Comparison of ENCODE assay signal across 11 cellular contexts in the genomic region with DNA sequence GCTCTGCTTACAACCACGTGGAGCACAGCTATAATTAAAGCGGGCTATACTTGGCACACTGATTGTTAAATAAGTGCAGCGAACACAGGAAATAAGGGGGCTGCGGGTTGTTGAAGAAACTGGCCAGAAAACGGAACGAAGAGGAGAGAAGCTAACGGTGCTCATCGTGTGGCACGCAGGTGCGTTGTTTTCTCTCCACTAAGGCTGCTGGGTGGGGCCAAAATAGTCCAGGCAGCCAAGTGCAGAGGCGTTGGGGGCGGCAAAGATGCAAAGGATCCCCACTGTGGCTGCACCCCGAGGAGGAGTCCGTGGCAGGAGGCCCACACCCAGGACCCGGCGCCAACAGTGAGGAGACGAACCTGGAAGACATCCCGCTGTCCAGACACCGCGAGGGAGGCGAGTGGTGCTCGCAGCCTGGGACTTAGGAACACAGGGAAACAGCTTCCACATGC. TPM values are rescaled to one million over a fixed set of nuclear protein-coding genes. Genes with fewer than 3 reads are reported as not detected.
DNase-seq lines count a peak whose midpoint lies in the region; ATAC-seq and TF ChIP-seq lines count a peak whose summit lies in the region.
"Had no signal": no experiment of that assay in that cellular context is flagged by ENCODE, and none has a peak within 500 bp of the region (broad histone marks: within the 10 kb centered on the region; RNA-seq: fewer than 3 reads in every experiment).

No MANE protein-coding gene starts in this region.

- TF ChIP-seq CTCF in WERI-Rb-1 (IDR thresholded peaks at IDR 0.05; ENCODE audit: low read depth, low read length), result no peak

- H3K36me3 Mint-ChIP-seq in naive B cell, result no peaks in the 10 kb centered on the region

- DNase-seq in DMS153 (lab: John Stamatoyannopoulos, UW), result peak; percentile 10
- DNase-seq in DMS153 treated with DMSO at 0.1 percent for 48 hours (lab: John Stamatoyannopoulos, UW; ENCODE audit: unreplicated experiment), result no peak
- DNase-seq in NCI-H69 (lab: John Stamatoyannopoulos, UW), result peak; percentile 45
- peak; percentile 84 for DNase-seq in naive B cell
- DNase-seq in stimulated activated CD4-positive, alpha-beta T cell treated with anti-CD3 and anti-CD28 coated beads, Interleukin-4, amount 100 ng/mL, for 4 hours, result no peak
- DNase-seq in H4 (ENCODE audit: low spot score), result no peak
- no peak for DNase-seq in WERI-Rb-1

- H3K36me3 ChIP-seq in WERI-Rb-1, result no peaks in the 10 kb centered on the region
- H3K36me3 ChIP-seq: thoracic aorta had no signal

- H3K4me3 ChIP-seq in WERI-Rb-1 (ENCODE audit: low read depth, low read length), result no peak overlapping the region
- H3K4me3 ChIP-seq: thoracic aorta had no signal

- ATAC-seq in GM21717 (IDR thresholded peaks at IDR 0.05; ENCODE audit: unreplicated experiment), result peak; percentile 71
- ATAC-seq in naive B cell (ENCODE audit: low read depth in 2 of 2), result no peak

- peak overlapping the region in 1 of 6 donors; percentile 95 for H3K27ac Mint-ChIP-seq in naive B cell

- H3K9me3 ChIP-seq in WERI-Rb-1 (ENCODE audit: severe bottlenecking), result no peaks in the 10 kb centered on the region
- H3K9me3 ChIP-seq: thoracic aorta had no signal

- H3K4me1 Mint-ChIP-seq in naive B cell, result peaks cover 0 to 50% (median 0%) of the 10 kb centered on the region in 3 donors

- H3K4me3 Mint-ChIP-seq in naive B cell, result peak overlapping the region in 4 of 8 donors; percentile 77 to 91 (median 88)

- H3K27me3 Mint-ChIP-seq in naive B cell, result no peaks in the 10 kb centered on the region

- H3K27me3 ChIP-seq in WERI-Rb-1 (ENCODE audit: insufficient read depth, low read depth, severe bottlenecking), result no peaks in the 10 kb centered on the region

- no peak overlapping the region for H3K27ac ChIP-seq in WERI-Rb-1
- H3K27ac ChIP-seq: 22Rv1, epithelial cell of prostate, thoracic aorta had no signal

- no peaks in the 10 kb centered on the region for H3K9me3 Mint-ChIP-seq in naive B cell

RNA-seq across cellular contexts. Expression of gene ARL11, which starts 8.1 kb away (rescaled TPM):
- 10 to 100 TPM in 4 of 6 donors, 1 to 10 TPM in 2; 6.1 to 39.6 (median 11.9) TPM for polyA plus RNA-seq in naive B cell (ENCODE audit: low read depth in 6 of 6)
- not detected in 2 replicates for total RNA-seq in H4 (2014; rRNA removed; shearing (Covaris generic))

RNA-seq across cellular contexts. Expression of gene RCBTB1, which starts 34.8 kb away (rescaled TPM):
- 10 to 100 TPM; 13.4 to 26.5 (median 16.5) TPM for polyA plus RNA-seq in naive B cell (ENCODE audit: low read depth in 6 of 6)
- 8.4 and 10.8 TPM in 2 replicates for total RNA-seq in H4 (2014; rRNA removed; shearing (Covaris generic))

Comparison
In these comparisons a context has a peak if more than half of its experiments do, and no peak if none do; other contexts are left out.
1. DNase-seq: peak in DMS153 (single experiment), NCI-H69 (single experiment) and naive B cell (single experiment); none in DMS153 treated with DMSO at 0.1 percent for 48 hours (single experiment), stimulated activated CD4-positive, alpha-beta T cell treated with anti-CD3 and anti-CD28 coated beads, Interleukin-4, amount 100 ng/mL, for 4 hours (0 of 2), H4 (single experiment) and WERI-Rb-1 (single experiment).